Comparison of ENCODE assay signal across 16 cellular contexts in genomic region chr10:974038-974784, GRCh38. TPM values are rescaled to one million over a fixed set of nuclear protein-coding genes. Genes with fewer than 3 reads are reported as not detected.
DNase-seq lines count a peak whose midpoint lies in the region; ATAC-seq, FAIRE-seq and TF ChIP-seq lines count a peak whose summit lies in the region.
"Had no signal": no experiment of that assay in that cellular context is flagged by ENCODE, and none has a peak within 500 bp of the region (broad histone marks: within the 10 kb centered on the region; RNA-seq: fewer than 3 reads in every experiment).

No MANE protein-coding gene starts in this region.

- no peaks in the 10 kb centered on the region for H3F3A ChIP-seq in neural progenitor cell (ENCODE audit: low read depth)

- H3K9me3 Mint-ChIP-seq in neural progenitor cell (peaks cover 23% of the 10 kb centered on the region), nephron progenitor cell (peaks cover 44% of the 10 kb centered on the region)

- H3K4me3 Mint-ChIP-seq in neural progenitor cell (no peak overlapping the region), nephron progenitor cell (no peak overlapping the region)
- H3K4me3 Mint-ChIP-seq: activated CD8-positive, alpha-beta T cell treated with anti-CD3 and anti-CD28 coated beads for 36 hours; activated naive CD8-positive, alpha-beta T cell; stimulated activated effector memory CD8-positive, alpha-beta T cell treated with anti-CD3 and anti-CD28 coated beads, Interleukin-12 subunit alpha, Interleukin-12 subunit beta, amount 100 ng/mL, for 72 hours; T-helper 1 cell treated with Interleukin-12 subunit alpha and Interleukin-12 subunit beta and Interleukin-4 antibody, amounts not matched to agents 30 μg/mL and 1 μg/mL, for 36 hours had no signal

- H4K20me1 ChIP-seq in GM12878 (ENCODE audit: control insufficient read depth, insufficient read depth) = no peaks in the 10 kb centered on the region
- H4K20me1 ChIP-seq in neural progenitor cell (ENCODE audit: low read depth) = no peaks in the 10 kb centered on the region

- no peaks in the 10 kb centered on the region for H3K27me3 Mint-ChIP-seq in neural progenitor cell (ENCODE audit: insufficient read depth, low read depth)
- peaks cover 30% of the 10 kb centered on the region for H3K27me3 Mint-ChIP-seq in nephron progenitor cell (ENCODE audit: low read depth, poor library complexity)
- H3K27me3 Mint-ChIP-seq: activated naive CD8-positive, alpha-beta T cell had no signal

- peaks cover 7% of the 10 kb centered on the region; the same call in 2 of the 3 replicates for H3K9me3 ChIP-seq in GM12878 (replicated peaks; ENCODE audit: control insufficient read depth, insufficient read depth, low read length)
- H3K9me3 ChIP-seq in neural progenitor cell (ENCODE audit: low read depth) = peaks cover 6% of the 10 kb centered on the region

- H2AFZ ChIP-seq in GM12878 (ENCODE audit: control insufficient read depth, low read depth, low read length) (peak overlapping the region; percentile 21; the same call in 1 of the 2 replicates), neural progenitor cell (replicated peaks) (no peak overlapping the region)

- intact Hi-C loops in GM12878 (cut with micrococcal nuclease; ENCODE audit: unreplicated experiment) = loop anchor here (1.0 to 2.0 kb wide), 2 partner anchors 14 to 65 kb away; partner anchors contain the start of gene GTPBP4

- CTCF ChIA-PET in GM12878 (lab: Yijun Ruan, JAX) = interaction anchor here (1.1 to 2.0 kb wide), 3 partner anchors 14 to 62 kb away, joined by 3 to 6 read pairs (median 3); partner anchors contain the start of genes GTPBP4 and LARP4B

- H3K27ac Mint-ChIP-seq in neural progenitor cell = peak overlapping the region; percentile 81
- H3K27ac Mint-ChIP-seq in nephron progenitor cell = no peak overlapping the region
- H3K27ac Mint-ChIP-seq: activated CD8-positive, alpha-beta T cell treated with anti-CD3 and anti-CD28 coated beads for 36 hours; activated naive CD8-positive, alpha-beta T cell; stimulated activated effector memory CD8-positive, alpha-beta T cell treated with anti-CD3 and anti-CD28 coated beads, Interleukin-12 subunit alpha, Interleukin-12 subunit beta, amount 100 ng/mL, for 72 hours; T-helper 1 cell treated with Interleukin-12 subunit alpha and Interleukin-12 subunit beta and Interleukin-4 antibody, amounts not matched to agents 30 μg/mL and 1 μg/mL, for 36 hours had no signal

- H3K36me3 Mint-ChIP-seq in neural progenitor cell = peaks cover 10% of the 10 kb centered on the region
- H3K36me3 Mint-ChIP-seq in nephron progenitor cell (ENCODE audit: low read depth) = peaks cover 28% of the 10 kb centered on the region
- H3K36me3 Mint-ChIP-seq: stimulated activated effector memory CD8-positive, alpha-beta T cell treated with anti-CD3 and anti-CD28 coated beads, Interleukin-12 subunit alpha, Interleukin-12 subunit beta, amount 100 ng/mL, for 72 hours had no signal

- POLR2A ChIA-PET in GM12878 (lab: Charles Lee) = interaction anchor here (0.8 to 3.6 kb wide), 8 partner anchors 13 to 76 kb away, joined by 3 to 23 read pairs (median 5); partner anchors contain the start of genes GTPBP4 and LARP4B

- peak; percentile 12 for DNase-seq in D341Med (ENCODE audit: low spot score)
- peak; percentile 70 for DNase-seq in GM12878 (ENCODE audit: low read depth, low spot score)
- no peak for DNase-seq in neural progenitor cell (ENCODE audit: low spot score)
- DNase-seq in nephron progenitor cell = no peak
- DNase-seq: activated CD8-positive, alpha-beta T cell treated with anti-CD3 and anti-CD28 coated beads for 36 hours; cortex of kidney; foreskin fibroblast; NCI-H1092 had no signal

- no TSS peak for BruUV-seq in GM12878 (replicated peaks; lab: Mats Ljungman, UMichigan)

- no peak overlapping the region; the same call in 1 of the 2 replicates for H3K9ac ChIP-seq in GM12878 (ENCODE audit: control insufficient read depth, insufficient read depth, low read length)
- H3K9ac ChIP-seq in neural progenitor cell = no peak overlapping the region

- H3K4me1 Mint-ChIP-seq in neural progenitor cell (peaks cover 15% of the 10 kb centered on the region), nephron progenitor cell (peaks cover 32% of the 10 kb centered on the region)
- H3K4me1 Mint-ChIP-seq: stimulated activated effector memory CD8-positive, alpha-beta T cell treated with anti-CD3 and anti-CD28 coated beads, Interleukin-12 subunit alpha, Interleukin-12 subunit beta, amount 100 ng/mL, for 72 hours had no signal

- FAIRE-seq in GM12878 (lab: Jason Lieb, UNC) = no peak
- FAIRE-seq: D721Med had no signal

- H3K79me2 ChIP-seq in GM12878 (ENCODE audit: control insufficient read depth, insufficient read depth, low read length) (no peaks in the 10 kb centered on the region), neural progenitor cell (ENCODE audit: low read depth) (no peaks in the 10 kb centered on the region)

- no peak for TF ChIP-seq EP300 in GM12878 (IDR thresholded peaks at IDR 0.05; ENCODE audit: borderline replicate concordance in 1 of 2, control insufficient read depth in 1 of 2, low read depth in 2 of 2, low read length in 2 of 2)

- SMC1A ChIA-PET in GM12878 (lab: Charles Lee; ENCODE audit: uncharacterized antibody, unreplicated experiment) = interaction anchor here (0.6 to 2.5 kb wide), 8 partner anchors 12 to 89 kb away, joined by 3 to 25 read pairs (median 4); partner anchors contain the start of genes GTPBP4 and IDI1

- RAD21 ChIA-PET in GM12878 (lab: Charles Lee; ENCODE audit: unreplicated experiment) = interaction anchor here (0.8 to 2.2 kb wide), 8 partner anchors 9 to 70 kb away, joined by 3 to 8 read pairs (median 4); no protein-coding TSS in a partner anchor

- WGBS in GM12878 (ENCODE audit: insufficient coverage, insufficient replicate concordance, low lambda C conversion rate, missing lambda C conversion rate) = 51% methylated on average over 20 of the region's 20 CpGs

- peak overlapping the region; percentile 41 for H3K27ac ChIP-seq in GM12878 (ENCODE audit: control insufficient read depth, insufficient read depth)
- no peak overlapping the region for H3K27ac ChIP-seq in neural progenitor cell

- in situ Hi-C loops in GM12878 (cut with MboI) = no loop called here

- TF ChIP-seq RAD21 in GM12878 (IDR thresholded peaks at IDR 0.05; ENCODE audit: insufficient read depth, low read depth, low read length) = no peak

- ATAC-seq in HG02678 (IDR thresholded peaks at IDR 0.05; ENCODE audit: unreplicated experiment) (peak; percentile 40), GM12878 (peak; percentile 77), GM21619 (IDR thresholded peaks at IDR 0.05; ENCODE audit: unreplicated experiment) (no peak), HG03039 (IDR thresholded peaks at IDR 0.05; ENCODE audit: unreplicated experiment) (no peak)
- ATAC-seq: activated CD8-positive, alpha-beta T cell treated with anti-CD3 and anti-CD28 coated beads for 36 hours; stimulated activated effector memory CD8-positive, alpha-beta T cell treated with anti-CD3 and anti-CD28 coated beads, Interleukin-12 subunit alpha, Interleukin-12 subunit beta, amount 100 ng/mL, for 72 hours had no signal

- H3K4me2 ChIP-seq in GM12878 (ENCODE audit: control insufficient read depth, insufficient read depth) = 0 out of 2 replicates have a peak overlapping the region, but pooled peaks have one; percentile 15
- H3K4me2 ChIP-seq in neural progenitor cell = no peak overlapping the region

- H3K4me1 ChIP-seq in GM12878 (ENCODE audit: control insufficient read depth, insufficient read depth, low read length) = peaks cover 19% of the 10 kb centered on the region
- no peaks in the 10 kb centered on the region for H3K4me1 ChIP-seq in neural progenitor cell

- H3K4me3 ChIP-seq in GM12878 (no peak overlapping the region), neural progenitor cell (no peak overlapping the region)

- no peaks in the 10 kb centered on the region for H3K27me3 ChIP-seq in GM12878 (replicated peaks in 1 of 2; ENCODE audit: control insufficient read depth in 2 of 2, insufficient read depth in 2 of 2, low read length in 1 of 2)
- no peaks in the 10 kb centered on the region for H3K27me3 ChIP-seq in neural progenitor cell

- no peaks in the 10 kb centered on the region for H3K36me3 ChIP-seq in GM12878 (ENCODE audit: control insufficient read depth in 2 of 2, insufficient read depth in 2 of 2, low read length in 1 of 2)
- no peaks in the 10 kb centered on the region for H3K36me3 ChIP-seq in neural progenitor cell

- TF ChIP-seq CTCF in GM12878 (IDR thresholded peaks at IDR 0.05 in 2 of 3, conservative IDR thresholded peaks at IDR 0.05 in 1 of 3; ENCODE audit: control insufficient read depth in 2 of 3, extremely low read depth in 1 of 3, insufficient read depth in 1 of 3, low read depth in 3 of 3, low read length in 3 of 3) (no peak), neural progenitor cell (IDR thresholded peaks at IDR 0.05) (no peak), nephron progenitor cell (IDR thresholded peaks at IDR 0.05) (no peak)

- no peak for TF ChIP-seq POLR2A in GM12878 (IDR thresholded peaks at IDR 0.05; ENCODE audit: low read depth, low read length)

RNA-seq across cellular contexts. Expression of gene GTPBP4, which starts 14.0 kb away (rescaled TPM):
- 89.9 and 93.0 TPM in 2 replicates for total RNA-seq in GM12878 (2013; cell fraction: nucleolus; rRNA removed)
- 58.5 and 64.6 TPM in 2 replicates for total RNA-seq in GM12878 (2014; rRNA removed)
- total RNA-seq in GM12878 (2014; rRNA removed; fragmentation: Illumina TruSeq; extraction: Trizol) = 88.7 and 89.6 TPM in 2 replicates
- total RNA-seq in GM12878 (2021) = 82.2 and 93.9 TPM in 2 replicates
- polyA plus RNA-seq in GM12878 (2011; ENCODE audit: low read depth) = 24.6 TPM
- polyA plus RNA-seq in GM12878 (2011; rRNA removed) = 62.0 and 68.8 TPM in 2 replicates
- 23.3 and 23.5 TPM in 2 replicates for polyA plus RNA-seq in GM12878 (2011; cell fraction: cytosol; rRNA removed)
- polyA plus RNA-seq in GM12878 (2011; cell fraction: nucleus; rRNA removed) = 45.3 and 63.4 TPM in 2 replicates
- polyA plus RNA-seq in GM12878 (2012) = 37.8 and 48.2 TPM in 2 replicates
- polyA plus RNA-seq in GM12878 (2014; fragmentation: Illumina TruSeq; extraction: Trizol) = 74.9 and 99.3 TPM in 2 replicates
- 10 to 100 TPM; 60.3 to 68.0 TPM for polyA plus RNA-seq in GM12878 (2014; fragmentation: Nextera tagmentation; extraction: Ambion mirVana)
- polyA plus RNA-seq in GM12878 (2014; rRNA removed) = 61.7 and 66.3 TPM in 2 replicates
- polyA plus RNA-seq in GM12878 (2016; fragmentation: Nextera tagmentation; extraction: Ambion mirVana) = 100 to 1,000 TPM; 115 to 118 TPM
- 34.4 and 44.0 TPM in 2 replicates for polyA minus RNA-seq in GM12878 (2011; rRNA and poly(A)+ RNA removed)
- polyA minus RNA-seq in GM12878 (2011; cell fraction: cytosol; rRNA and poly(A)+ RNA removed) = 9.5 and 14.7 TPM in 2 replicates
- 28.4 and 54.9 TPM in 2 replicates for polyA minus RNA-seq in GM12878 (2011; cell fraction: nucleus; rRNA and poly(A)+ RNA removed)
- 32.4 and 53.4 TPM in 2 replicates for total RNA-seq in neural progenitor cell (ENCODE audit: low replicate concordance)

RNA-seq across cellular contexts. Expression of gene LARP4B, which starts 42.7 kb away (rescaled TPM):
- 249 and 268 TPM in 2 replicates for total RNA-seq in GM12878 (2013; cell fraction: nucleolus; rRNA removed)
- 47.6 and 50.2 TPM in 2 replicates for total RNA-seq in GM12878 (2014; rRNA removed)
- total RNA-seq in GM12878 (2014; rRNA removed; fragmentation: Illumina TruSeq; extraction: Trizol) = 29.8 and 30.1 TPM in 2 replicates
- 109 and 119 TPM in 2 replicates for total RNA-seq in GM12878 (2021)
- polyA plus RNA-seq in GM12878 (2011; ENCODE audit: low read depth) = 11.3 TPM
- polyA plus RNA-seq in GM12878 (2011; rRNA removed) = 49.2 and 65.8 TPM in 2 replicates
- polyA plus RNA-seq in GM12878 (2011; cell fraction: cytosol; rRNA removed) = 42.1 and 45.3 TPM in 2 replicates
- polyA plus RNA-seq in GM12878 (2011; cell fraction: nucleus; rRNA removed) = 116 and 127 TPM in 2 replicates
- 28.3 and 32.4 TPM in 2 replicates for polyA plus RNA-seq in GM12878 (2012)
- 32.1 and 38.9 TPM in 2 replicates for polyA plus RNA-seq in GM12878 (2014; fragmentation: Illumina TruSeq; extraction: Trizol)
- polyA plus RNA-seq in GM12878 (2014; fragmentation: Nextera tagmentation; extraction: Ambion mirVana) = 10 to 100 TPM; 10.5 to 12.1 TPM
- polyA plus RNA-seq in GM12878 (2014; rRNA removed) = 51.0 and 53.5 TPM in 2 replicates
- polyA plus RNA-seq in GM12878 (2016; fragmentation: Nextera tagmentation; extraction: Ambion mirVana) = 10 to 100 TPM; 21.6 to 39.9 TPM
- polyA minus RNA-seq in GM12878 (2011; rRNA and poly(A)+ RNA removed) = 91.2 and 92.1 TPM in 2 replicates
- 36.3 and 36.9 TPM in 2 replicates for polyA minus RNA-seq in GM12878 (2011; cell fraction: cytosol; rRNA and poly(A)+ RNA removed)
- polyA minus RNA-seq in GM12878 (2011; cell fraction: nucleus; rRNA and poly(A)+ RNA removed) = 69.2 and 120 TPM in 2 replicates
- 33.1 and 37.8 TPM in 2 replicates for total RNA-seq in neural progenitor cell (ENCODE audit: low replicate concordance)

RNA-seq across cellular contexts. Expression of gene IDI2, which starts 51.4 kb away (rescaled TPM):
- total RNA-seq in GM12878 (2013; cell fraction: nucleolus; rRNA removed) = not detected in 2 replicates
- total RNA-seq in GM12878 (2014; rRNA removed) = not detected in 2 replicates
- not detected in 2 replicates for total RNA-seq in GM12878 (2014; rRNA removed; fragmentation: Illumina TruSeq; extraction: Trizol)
- total RNA-seq in GM12878 (2021) = not detected in 2 replicates
- polyA plus RNA-seq in GM12878 (2011; ENCODE audit: low read depth) = not detected
- not detected in 2 replicates for polyA plus RNA-seq in GM12878 (2011; rRNA removed)
- polyA plus RNA-seq in GM12878 (2011; cell fraction: cytosol; rRNA removed) = not detected in 2 replicates
- polyA plus RNA-seq in GM12878 (2011; cell fraction: nucleus; rRNA removed) = not detected in 2 replicates
- polyA plus RNA-seq in GM12878 (2012) = not detected in 2 replicates
- polyA plus RNA-seq in GM12878 (2014; fragmentation: Illumina TruSeq; extraction: Trizol) = 0.06 TPM in 1 of 2 replicates, not detected in the other
- polyA plus RNA-seq in GM12878 (2014; fragmentation: Nextera tagmentation; extraction: Ambion mirVana) = not detected
- polyA plus RNA-seq in GM12878 (2014; rRNA removed) = not detected in 2 replicates
- polyA plus RNA-seq in GM12878 (2016; fragmentation: Nextera tagmentation; extraction: Ambion mirVana) = not detected
- not detected in 2 replicates for polyA minus RNA-seq in GM12878 (2011; rRNA and poly(A)+ RNA removed)
- not detected in 2 replicates for polyA minus RNA-seq in GM12878 (2011; cell fraction: cytosol; rRNA and poly(A)+ RNA removed)
- not detected in 2 replicates for polyA minus RNA-seq in GM12878 (2011; cell fraction: nucleus; rRNA and poly(A)+ RNA removed)
- not detected in 2 replicates for total RNA-seq in neural progenitor cell (ENCODE audit: low replicate concordance)
- total RNA-seq: activated CD8-positive, alpha-beta T cell treated with anti-CD3 and anti-CD28 coated beads for 36 hours; omental fat pad had no signal

Comparison
In these comparisons a context has a peak if more than half of its experiments do, and no peak if none do; other contexts are left out.
1. DNase-seq: peak in D341Med (single experiment) and GM12878 (single experiment); none in neural progenitor cell (single experiment) and nephron progenitor cell (single experiment).
2. ATAC-seq: peak in HG02678 (single experiment) and GM12878 (single experiment); none in GM21619 (single experiment) and HG03039 (single experiment).